Comparison of ENCODE assay signal across 15 cellular contexts in the genomic region with DNA sequence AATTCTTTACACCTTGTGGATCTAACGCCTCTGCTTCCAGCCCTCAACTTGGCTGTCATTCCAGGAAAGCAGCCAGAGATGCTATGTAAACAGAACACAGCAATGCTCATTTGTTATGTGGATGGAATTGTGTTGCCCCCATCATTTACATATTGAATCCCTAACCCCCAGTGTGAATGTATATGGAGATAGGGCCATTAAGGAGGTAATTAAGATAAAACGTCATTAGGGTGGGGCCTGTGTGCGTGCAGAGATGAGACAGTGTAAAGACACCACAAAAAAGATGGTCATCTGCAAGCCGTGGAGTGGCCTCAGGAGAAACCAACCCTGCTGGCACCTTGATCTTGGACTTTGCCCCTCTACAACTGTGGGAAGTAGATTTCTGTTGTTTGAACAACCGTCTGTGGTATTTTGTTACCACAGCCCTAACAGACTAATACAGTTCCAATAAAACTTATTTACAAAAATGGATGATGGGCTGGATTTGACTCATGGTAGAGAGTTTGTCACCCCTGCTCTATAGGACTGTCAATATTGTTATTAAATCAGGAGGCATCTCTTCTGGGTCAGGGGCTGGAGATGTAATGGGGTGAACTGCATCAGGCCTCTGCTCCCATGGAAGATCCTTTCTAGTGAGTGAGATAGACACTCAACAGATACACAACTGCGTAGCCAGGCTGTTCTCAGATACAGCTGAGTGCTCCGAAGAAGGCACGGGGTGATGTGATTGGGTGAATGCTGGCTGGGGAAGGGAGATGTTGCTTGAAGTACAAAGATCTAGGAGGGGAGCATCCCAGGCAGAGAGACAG.
DNase-seq lines count a peak whose midpoint lies in the region; ATAC-seq and TF ChIP-seq lines count a peak whose summit lies in the region.
"Had no signal": no experiment of that assay in that cellular context is flagged by ENCODE, and none has a peak within 500 bp of the region (broad histone marks: within the 10 kb centered on the region; RNA-seq: fewer than 3 reads in every experiment).

No MANE protein-coding gene starts in this region.

- no peak for ATAC-seq in activated T-cell treated with anti-CD3 and anti-CD28 coated beads, Interleukin-2, amount 50 U/mL, for 72 hours (replicated peaks in 1 of 2)
- no peak for ATAC-seq in activated T-cell treated with anti-CD3 and anti-CD28 coated beads, Interleukin-2, amount 50 U/mL, for 4 hours
- no peak for ATAC-seq in stimulated activated memory B cell treated with anti-CD40 and anti-IgM and Interleukin-4, amounts not matched to agents 10 μg/mL and 1 μg/mL and 100 μg/mL, for 72 hours
- no peak for ATAC-seq in GM18498 (IDR thresholded peaks at IDR 0.05; ENCODE audit: unreplicated experiment)
- ATAC-seq: gastrocnemius medialis, HCT116 had no signal

- TF ChIP-seq CTCF in colonic mucosa (IDR thresholded peaks at IDR 0.05) (no peak), GM10266 (IDR thresholded peaks at IDR 0.05; ENCODE audit: control insufficient read depth, insufficient read depth, low read depth, missing control alignments) (no peak)

- H3K27ac ChIP-seq in colonic mucosa: no peak overlapping the region
- H3K27ac ChIP-seq: gastrocnemius medialis, SK-N-MC had no signal

- no peak overlapping the region for H3K4me3 ChIP-seq in colonic mucosa
- H3K4me3 ChIP-seq: gastrocnemius medialis, SK-N-MC had no signal

- no peaks in the 10 kb centered on the region for H3K9me3 ChIP-seq in colonic mucosa
- H3K9me3 ChIP-seq: gastrocnemius medialis had no signal

- no peaks in the 10 kb centered on the region for H3K27me3 ChIP-seq in colonic mucosa
- H3K27me3 ChIP-seq: gastrocnemius medialis had no signal

- no peak overlapping the region for H3K4me3 Mint-ChIP-seq in activated T-cell treated with anti-CD3 and anti-CD28 coated beads, Interleukin-2, amount 50 U/mL, for 72 hours
- H3K4me3 Mint-ChIP-seq in activated T-cell treated with anti-CD3 and anti-CD28 coated beads, Interleukin-2, amount 50 U/mL, for 4 hours: no peak overlapping the region
- peak overlapping the region; percentile 47 for H3K4me3 Mint-ChIP-seq in stimulated activated memory B cell treated with anti-CD40 and anti-IgM and Interleukin-4, amounts not matched to agents 10 μg/mL and 1 μg/mL and 100 μg/mL, for 72 hours
- H3K4me3 Mint-ChIP-seq: activated naive CD8-positive, alpha-beta T cell; stimulated activated naive CD8-positive, alpha-beta T cell treated with anti-CD3 and anti-CD28 coated beads, Interleukin-15, Interleukin-2, amounts not matched to agents 100 ng/mL and 50 ng/mL, for 24 hours had no signal

- H3K27ac Mint-ChIP-seq in activated T-cell treated with anti-CD3 and anti-CD28 coated beads, Interleukin-2, amount 50 U/mL, for 72 hours: peak overlapping the region; percentile 5
- peak overlapping the region; percentile 79 for H3K27ac Mint-ChIP-seq in stimulated activated memory B cell treated with anti-CD40 and anti-IgM and Interleukin-4, amounts not matched to agents 10 μg/mL and 1 μg/mL and 100 μg/mL, for 72 hours
- H3K27ac Mint-ChIP-seq: activated naive CD8-positive, alpha-beta T cell; stimulated activated naive CD8-positive, alpha-beta T cell treated with anti-CD3 and anti-CD28 coated beads, Interleukin-15, Interleukin-2, amounts not matched to agents 100 ng/mL and 50 ng/mL, for 24 hours had no signal

- intact Hi-C loops in colonic mucosa (cut with DNase I): no loop called here

- no peak for DNase-seq in activated T-cell treated with anti-CD3 and anti-CD28 coated beads, Interleukin-2, amount 50 U/mL, for 72 hours
- no peak for DNase-seq in activated T-cell treated with anti-CD3 and anti-CD28 coated beads, Interleukin-2, amount 50 U/mL, for 4 hours
- DNase-seq in NCI-H526 (lab: John Stamatoyannopoulos, UW) (peak; percentile 93 to 95), colonic mucosa (peak; percentile 67), OCI-M2 (lab: John Stamatoyannopoulos, UW; ENCODE audit: unreplicated experiment) (no peak), GM10266 (ENCODE audit: extremely low spot score) (no peak)
- DNase-seq: central memory CD4-positive, alpha-beta T cell; gastrocnemius medialis; NCI-H1930 had no signal

- no peaks in the 10 kb centered on the region for H3K27me3 Mint-ChIP-seq in activated T-cell treated with anti-CD3 and anti-CD28 coated beads, Interleukin-2, amount 50 U/mL, for 72 hours (ENCODE audit: low read depth)
- no peaks in the 10 kb centered on the region for H3K27me3 Mint-ChIP-seq in activated T-cell treated with anti-CD3 and anti-CD28 coated beads, Interleukin-2, amount 50 U/mL, for 4 hours (ENCODE audit: low read depth)
- H3K27me3 Mint-ChIP-seq in stimulated activated memory B cell treated with anti-CD40 and anti-IgM and Interleukin-4, amounts not matched to agents 10 μg/mL and 1 μg/mL and 100 μg/mL, for 72 hours: no peaks in the 10 kb centered on the region
- H3K27me3 Mint-ChIP-seq: activated naive CD8-positive, alpha-beta T cell; stimulated activated naive CD8-positive, alpha-beta T cell treated with anti-CD3 and anti-CD28 coated beads, Interleukin-15, Interleukin-2, amounts not matched to agents 100 ng/mL and 50 ng/mL, for 24 hours had no signal

- no peak overlapping the region for H3K9ac ChIP-seq in colonic mucosa (ENCODE audit: low read depth in 2 of 2, low read length in 2 of 2)

- no peaks in the 10 kb centered on the region for H3K4me1 ChIP-seq in colonic mucosa
- H3K4me1 ChIP-seq: gastrocnemius medialis had no signal

- peaks cover 13% of the 10 kb centered on the region for H3K4me1 Mint-ChIP-seq in activated T-cell treated with anti-CD3 and anti-CD28 coated beads, Interleukin-2, amount 50 U/mL, for 72 hours (ENCODE audit: low read depth)
- H3K4me1 Mint-ChIP-seq in activated T-cell treated with anti-CD3 and anti-CD28 coated beads, Interleukin-2, amount 50 U/mL, for 4 hours (ENCODE audit: low read depth): peaks cover 8% of the 10 kb centered on the region
- H3K4me1 Mint-ChIP-seq in stimulated activated memory B cell treated with anti-CD40 and anti-IgM and Interleukin-4, amounts not matched to agents 10 μg/mL and 1 μg/mL and 100 μg/mL, for 72 hours: peaks cover 65% of the 10 kb centered on the region

- H3K36me3 Mint-ChIP-seq in activated T-cell treated with anti-CD3 and anti-CD28 coated beads, Interleukin-2, amount 50 U/mL, for 72 hours (ENCODE audit: insufficient read depth in 2 of 2): no peaks in the 10 kb centered on the region
- H3K36me3 Mint-ChIP-seq in activated T-cell treated with anti-CD3 and anti-CD28 coated beads, Interleukin-2, amount 50 U/mL, for 4 hours (ENCODE audit: insufficient read depth): peaks cover 5% of the 10 kb centered on the region
- H3K36me3 Mint-ChIP-seq in stimulated activated memory B cell treated with anti-CD40 and anti-IgM and Interleukin-4, amounts not matched to agents 10 μg/mL and 1 μg/mL and 100 μg/mL, for 72 hours: peaks cover 38% of the 10 kb centered on the region
- H3K36me3 Mint-ChIP-seq: activated naive CD8-positive, alpha-beta T cell had no signal

- no peaks in the 10 kb centered on the region for H3K36me3 ChIP-seq in colonic mucosa
- H3K36me3 ChIP-seq: gastrocnemius medialis had no signal

- H3K9me3 Mint-ChIP-seq in activated T-cell treated with anti-CD3 and anti-CD28 coated beads, Interleukin-2, amount 50 U/mL, for 72 hours: no peaks in the 10 kb centered on the region
- H3K9me3 Mint-ChIP-seq in activated T-cell treated with anti-CD3 and anti-CD28 coated beads, Interleukin-2, amount 50 U/mL, for 4 hours: no peaks in the 10 kb centered on the region
- H3K9me3 Mint-ChIP-seq in stimulated activated memory B cell treated with anti-CD40 and anti-IgM and Interleukin-4, amounts not matched to agents 10 μg/mL and 1 μg/mL and 100 μg/mL, for 72 hours: no peaks in the 10 kb centered on the region
- H3K9me3 Mint-ChIP-seq: stimulated activated naive CD8-positive, alpha-beta T cell treated with anti-CD3 and anti-CD28 coated beads, Interleukin-15, Interleukin-2, amounts not matched to agents 100 ng/mL and 50 ng/mL, for 24 hours had no signal

Comparison
In these comparisons a context has a peak if more than half of its experiments do, and no peak if none do; other contexts are left out.
1. DNase-seq: peak in NCI-H526 (2 of 2) and colonic mucosa (single experiment); none in activated T-cell treated with anti-CD3 and anti-CD28 coated beads, Interleukin-2, amount 50 U/mL, for 72 hours (0 of 2), activated T-cell treated with anti-CD3 and anti-CD28 coated beads, Interleukin-2, amount 50 U/mL, for 4 hours (single experiment), OCI-M2 (single experiment) and GM10266 (single experiment).